In genomic region chr1:63320024-63320799, GRCh38 we compare ENCODE assay signal across 13 cellular contexts. TPM values are rescaled to one million over a fixed set of nuclear protein-coding genes. Genes with fewer than 3 reads are reported as not detected.
A peak's percentile ranks its signal among the peaks of the same experiment; 100 is the strongest.
DNase-seq lines count a peak whose midpoint lies in the region; ATAC-seq and TF ChIP-seq lines count a peak whose summit lies in the region.
"Had no signal": no experiment of that assay in that cellular context is flagged by ENCODE, and none has a peak within 500 bp of the region (broad histone marks: within the 10 kb centered on the region; RNA-seq: fewer than 3 reads in every experiment).

No MANE protein-coding gene starts in this region.

- intact Hi-C loops in activated CD8-positive, alpha-beta T cell treated with anti-CD3 and anti-CD28 coated beads for 36 hours (cut with micrococcal nuclease): loop anchor here (10.0 kb wide), 1 partner anchor 205 kb away; the partner anchor contains the start of genes EFCAB7 and ITGB3BP
- intact Hi-C loops in sigmoid colon (cut with DNase I): loop anchor here (10.0 kb wide), 2 partner anchors 125 to 475 kb away; no protein-coding TSS in a partner anchor

- no peak for TF ChIP-seq EP300 in sigmoid colon (IDR thresholded peaks at IDR 0.05)

- peaks cover 44% of the 10 kb centered on the region for H3K4me1 Mint-ChIP-seq in activated CD4-positive, alpha-beta T cell treated with anti-CD3 and anti-CD28 coated beads, Interleukin-2, amount 10 ng/mL, durations not matched to agents 7 days and 5 days
- H3K4me1 Mint-ChIP-seq in activated CD8-positive, alpha-beta T cell treated with anti-CD3 and anti-CD28 coated beads for 36 hours (ENCODE audit: low read depth): peaks cover 35% of the 10 kb centered on the region

- H3K27ac Mint-ChIP-seq in activated CD4-positive, alpha-beta T cell treated with anti-CD3 and anti-CD28 coated beads, Interleukin-2, amount 10 ng/mL, durations not matched to agents 7 days and 5 days: peak overlapping the region; percentile 68
- no peak overlapping the region for H3K27ac Mint-ChIP-seq in activated CD8-positive, alpha-beta T cell treated with anti-CD3 and anti-CD28 coated beads for 36 hours

- H3K36me3 Mint-ChIP-seq in activated CD4-positive, alpha-beta T cell treated with anti-CD3 and anti-CD28 coated beads, Interleukin-2, amount 10 ng/mL, durations not matched to agents 7 days and 5 days (ENCODE audit: low read depth): peaks cover 21% of the 10 kb centered on the region
- peaks cover 17% of the 10 kb centered on the region for H3K36me3 Mint-ChIP-seq in activated CD8-positive, alpha-beta T cell treated with anti-CD3 and anti-CD28 coated beads for 36 hours (ENCODE audit: low read depth)

- CTCF ChIA-PET in activated CD4-positive, alpha-beta T cell treated with anti-CD3 and anti-CD28 coated beads, Interleukin-2, amount 10 ng/mL, durations not matched to agents 7 days and 5 days (lab: Charles Lee): interaction anchor here (0.6 to 2.5 kb wide), 3 partner anchors 9 to 1119 kb away, joined by 3 to 8 read pairs (median 3); no protein-coding TSS in a partner anchor
- CTCF ChIA-PET in activated CD8-positive, alpha-beta T cell treated with anti-CD3 and anti-CD28 coated beads for 36 hours (lab: Charles Lee): interaction anchor here (1.0 to 6.3 kb wide), 5 partner anchors 7 to 111 kb away, joined by 3 to 39 read pairs (median 4); no protein-coding TSS in a partner anchor

- H3K9me3 ChIP-seq in iPS DF 6.9 (ENCODE audit: control insufficient read depth, insufficient read depth, low read length) (no peaks in the 10 kb centered on the region), sigmoid colon (peaks cover 0 to 7% (median 1%) of the 10 kb centered on the region in 4 donors), BE2C (no peaks in the 10 kb centered on the region)
- H3K9me3 ChIP-seq: vagina had no signal

- no peak for DNase-seq in activated CD4-positive, alpha-beta T cell treated with anti-CD3 and anti-CD28 coated beads, Interleukin-2, amount 10 ng/mL, durations not matched to agents 7 days and 5 days
- no peak for DNase-seq in activated CD4-positive, alpha-beta T cell treated with anti-CD3 and anti-CD28 coated beads for 4 hours
- no peak for DNase-seq in activated CD8-positive, alpha-beta T cell treated with anti-CD3 and anti-CD28 coated beads for 36 hours
- DNase-seq in iPS DF 6.9 (ENCODE audit: low read depth, low spot score) (no peak), sigmoid colon (no peak), BE2C (no peak)
- DNase-seq: ACHN, HCEC 1CT, NCI-H526 had no signal

- TF ChIP-seq POLR2A in sigmoid colon (IDR thresholded peaks at IDR 0.05): no peak

- peak overlapping the region; percentile 51 for H3K4me3 Mint-ChIP-seq in activated CD4-positive, alpha-beta T cell treated with anti-CD3 and anti-CD28 coated beads, Interleukin-2, amount 10 ng/mL, durations not matched to agents 7 days and 5 days
- H3K4me3 Mint-ChIP-seq in activated CD8-positive, alpha-beta T cell treated with anti-CD3 and anti-CD28 coated beads for 36 hours: peak overlapping the region; percentile 17

- no peak for ATAC-seq in activated CD8-positive, alpha-beta T cell treated with anti-CD3 and anti-CD28 coated beads for 36 hours
- ATAC-seq in HG02588 (IDR thresholded peaks at IDR 0.05; ENCODE audit: unreplicated experiment): no peak
- ATAC-seq in HG03354 (IDR thresholded peaks at IDR 0.05; ENCODE audit: poor library complexity, severe bottlenecking, unreplicated experiment): no peak
- ATAC-seq: right cardiac atrium had no signal

- H3K4me3 ChIP-seq in iPS DF 6.9 (ENCODE audit: low read length): peak overlapping the region; percentile 41; the same call in 1 of the 2 replicates
- H3K4me3 ChIP-seq in sigmoid colon: peak overlapping the region in 3 of 4 donors; percentile 6 to 12 (median 8)
- H3K4me3 ChIP-seq in BE2C (ENCODE audit: low read depth, low read length): no peak overlapping the region

- POLR2A ChIA-PET in activated CD4-positive, alpha-beta T cell treated with anti-CD3 and anti-CD28 coated beads, Interleukin-2, amount 10 ng/mL, durations not matched to agents 7 days and 5 days (lab: Charles Lee): no interaction called here
- POLR2A ChIA-PET in activated CD8-positive, alpha-beta T cell treated with anti-CD3 and anti-CD28 coated beads for 36 hours (lab: Charles Lee): interaction anchor here (0.8 kb wide), 1 partner anchor 9 kb away, joined by 3 read pairs; no protein-coding TSS in a partner anchor

- H3K27me3 ChIP-seq in iPS DF 6.9 (ENCODE audit: control insufficient read depth, insufficient read depth, low read length) (no peaks in the 10 kb centered on the region; the same call in 1 of the 2 replicates), sigmoid colon (peaks cover 83 to 100% (median 100%) of the 10 kb centered on the region in 3 donors), BE2C (peaks cover 94% of the 10 kb centered on the region)

- H3K4me1 ChIP-seq in iPS DF 6.9 (ENCODE audit: control insufficient read depth, insufficient read depth, low read length): peaks cover 5% of the 10 kb centered on the region; the same call in 1 of the 2 replicates
- H3K4me1 ChIP-seq in sigmoid colon: peaks cover 0 to 62% (median 42%) of the 10 kb centered on the region in 4 donors
- H3K4me1 ChIP-seq in BE2C: no peaks in the 10 kb centered on the region

- peaks cover 67% of the 10 kb centered on the region for H3K27me3 Mint-ChIP-seq in activated CD4-positive, alpha-beta T cell treated with anti-CD3 and anti-CD28 coated beads, Interleukin-2, amount 10 ng/mL, durations not matched to agents 7 days and 5 days
- H3K27me3 Mint-ChIP-seq in activated CD8-positive, alpha-beta T cell treated with anti-CD3 and anti-CD28 coated beads for 36 hours: peaks cover 63% of the 10 kb centered on the region

- H3K36me3 ChIP-seq in iPS DF 6.9 (ENCODE audit: control insufficient read depth, insufficient read depth, low read length) (no peaks in the 10 kb centered on the region), sigmoid colon (no peaks in the 10 kb centered on the region), BE2C (no peaks in the 10 kb centered on the region)
- H3K36me3 ChIP-seq: vagina had no signal

- peaks cover 9% of the 10 kb centered on the region for H3K9me3 Mint-ChIP-seq in activated CD4-positive, alpha-beta T cell treated with anti-CD3 and anti-CD28 coated beads, Interleukin-2, amount 10 ng/mL, durations not matched to agents 7 days and 5 days
- H3K9me3 Mint-ChIP-seq in activated CD8-positive, alpha-beta T cell treated with anti-CD3 and anti-CD28 coated beads for 36 hours: peaks cover 4% of the 10 kb centered on the region

- no peak overlapping the region for H3K27ac ChIP-seq in iPS DF 6.9 (ENCODE audit: low read length)
- H3K27ac ChIP-seq in sigmoid colon: peak overlapping the region in 3 of 4 donors; percentile 25 to 35 (median 29)
- H3K27ac ChIP-seq: vagina had no signal

- no peak for TF ChIP-seq CTCF in activated CD8-positive, alpha-beta T cell treated with anti-CD3 and anti-CD28 coated beads for 36 hours (IDR thresholded peaks at IDR 0.05)
- no peak for TF ChIP-seq CTCF in sigmoid colon (IDR thresholded peaks at IDR 0.05)
- no peak for TF ChIP-seq CTCF in BE2C (IDR thresholded peaks at IDR 0.05; ENCODE audit: low read depth, low read length)

- WGBS in iPS DF 6.9 (ENCODE audit: insufficient coverage, insufficient read length): no CpG with 5 or more reads among the region's 49 CpGs
- 7 to 12% methylated on average over 49 of the region's 49 CpGs for WGBS in sigmoid colon, 2 donors

RNA-seq across cellular contexts. Expression of gene FOXD3, which starts 2.2 kb away (rescaled TPM):
- not detected for total RNA-seq in activated CD4-positive, alpha-beta T cell treated with anti-CD3 and anti-CD28 coated beads, Interleukin-2, amount 10 ng/mL, durations not matched to agents 7 days and 5 days
- total RNA-seq in activated CD8-positive, alpha-beta T cell treated with anti-CD3 and anti-CD28 coated beads for 36 hours: not detected
- 1 to 10 TPM; 3.1 to 5.0 (median 4.1) TPM for total RNA-seq in sigmoid colon
- under 1 TPM in 1 of 3 donors, not detected in 2; 0.31 TPM for polyA plus RNA-seq in sigmoid colon
- polyA plus RNA-seq in BE2C (2012; ENCODE audit: insufficient read depth, insufficient read length, low read depth): not detected
- total RNA-seq: vagina had no signal

RNA-seq across cellular contexts. Expression of gene ALG6, which starts 47.2 kb away (rescaled TPM):
- 10 to 100 TPM; 26.9 to 28.9 TPM for total RNA-seq in activated CD4-positive, alpha-beta T cell treated with anti-CD3 and anti-CD28 coated beads, Interleukin-2, amount 10 ng/mL, durations not matched to agents 7 days and 5 days
- 10 to 100 TPM; 15.1 to 17.7 TPM for total RNA-seq in activated CD8-positive, alpha-beta T cell treated with anti-CD3 and anti-CD28 coated beads for 36 hours
- 10 to 100 TPM in 1 of 4 donors, 1 to 10 TPM in 3; 6.2 to 11.4 (median 7.1) TPM for total RNA-seq in sigmoid colon
- polyA plus RNA-seq in sigmoid colon: 10 to 100 TPM in 1 of 3 donors, 1 to 10 TPM in 2; 3.0 to 10.8 (median 3.2) TPM
- 1.9 TPM for polyA plus RNA-seq in BE2C (2012; ENCODE audit: insufficient read depth, insufficient read length, low read depth)

Comparison
In these comparisons a context has a peak if more than half of its experiments do, and no peak if none do; other contexts are left out.
1. RNA of gene FOXD3, which starts 2.2 kb away (total RNA-seq): 3.1 to 5.0 TPM in sigmoid colon; not detected in activated CD4-positive, alpha-beta T cell treated with anti-CD3 and anti-CD28 coated beads, Interleukin-2, amount 10 ng/mL, durations not matched to agents 7 days and 5 days and not detected in activated CD8-positive, alpha-beta T cell treated with anti-CD3 and anti-CD28 coated beads for 36 hours; every median in the first group is over 4 times any median in the second.